8 cellular contexts compared by ENCODE assay signal in the genomic region with DNA sequence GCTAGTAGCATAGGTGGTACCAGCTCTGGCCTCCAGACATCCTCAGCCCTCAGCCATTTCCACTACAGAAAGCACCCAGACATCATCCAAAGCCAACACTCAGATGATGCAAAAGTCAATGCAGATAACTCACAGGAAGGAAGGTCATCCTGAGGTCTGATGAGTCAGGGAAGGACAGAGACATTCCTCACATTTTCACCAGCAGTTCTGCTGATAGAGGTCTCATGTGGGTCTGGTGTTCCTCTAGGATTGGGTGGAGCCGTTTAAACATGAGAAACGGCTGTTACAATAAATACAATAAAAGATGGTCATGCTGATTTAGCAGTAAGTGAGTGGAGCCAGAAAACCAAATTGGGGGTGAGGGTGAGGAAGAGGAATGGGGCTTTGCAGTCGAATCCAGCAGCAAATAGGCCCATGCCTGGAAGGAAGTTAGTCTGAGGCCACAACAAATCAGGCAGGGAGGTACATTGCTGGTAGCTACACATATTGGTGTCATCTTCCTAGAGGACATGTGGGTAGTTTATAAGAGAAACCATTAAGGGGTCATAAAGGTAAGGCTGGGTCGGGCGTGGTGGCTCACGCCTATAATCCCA. TPM values are rescaled to one million over a fixed set of nuclear protein-coding genes. Genes with fewer than 3 reads are reported as not detected.
DNase-seq lines count a peak whose midpoint lies in the region; ATAC-seq, FAIRE-seq and TF ChIP-seq lines count a peak whose summit lies in the region.

No MANE protein-coding gene starts in this region.

- no peak overlapping the region for H3K9ac ChIP-seq in kidney (ENCODE audit: low read length in 2 of 2)

- no peak for TF ChIP-seq CTCF in brain microvascular endothelial cell (IDR thresholded peaks at IDR 0.05; ENCODE audit: low read depth, low read length, missing control alignments)
- TF ChIP-seq CTCF in kidney (IDR thresholded peaks at IDR 0.05; ENCODE audit: borderline replicate concordance, extremely low read depth, insufficient read depth) = no peak

- ATAC-seq in left lobe of liver = peak; percentile 54
- ATAC-seq in GM19328 (IDR thresholded peaks at IDR 0.05; ENCODE audit: unreplicated experiment) = no peak

- H3K27me3 ChIP-seq in brain microvascular endothelial cell (replicated peaks) = no peaks in the 10 kb centered on the region

- no peaks in the 10 kb centered on the region for H3K36me3 ChIP-seq in brain microvascular endothelial cell (replicated peaks)
- no peaks in the 10 kb centered on the region for H3K36me3 ChIP-seq in kidney (ENCODE audit: control insufficient read depth in 1 of 2, insufficient read depth in 2 of 2, low read length in 2 of 2)

- H3K27ac ChIP-seq in brain microvascular endothelial cell (peak overlapping the region; percentile 86), kidney (ENCODE audit: low read depth in 2 of 2, low read length in 2 of 2) (peak overlapping the region in 1 of 2 donors; percentile 14)

- H3K4me3 ChIP-seq in brain microvascular endothelial cell (ENCODE audit: low read depth, low read length) (no peak overlapping the region), kidney (ENCODE audit: low read length in 2 of 2) (no peak overlapping the region)

- H3K4me1 ChIP-seq in kidney (ENCODE audit: control insufficient read depth in 1 of 2, insufficient read depth in 1 of 2, low read depth in 1 of 2, low read length in 2 of 2) = peaks cover 0 to 7% of the 10 kb centered on the region in 2 donors

- FAIRE-seq in kidney (lab: Jason Lieb, UNC) = no peak

- peak; percentile 61 for DNase-seq in 8988T
- DNase-seq in HK-2 (ENCODE audit: unreplicated experiment) = peak; percentile 61
- DNase-seq in brain microvascular endothelial cell = peak; percentile 97
- DNase-seq in left lobe of liver (ENCODE audit: low spot score) = no peak
- no peak for DNase-seq in NK-92 treated with Interleukin-12 subunit alpha and Interleukin-12 subunit beta, amount 100 ng/mL, for 24 hours (lab: John Stamatoyannopoulos, UW)
- DNase-seq in kidney = no peak
- no peak for DNase-seq in activated CD4-positive, alpha-beta T cell treated with anti-CD3 and anti-CD28 coated beads, Interleukin-2, amount 50 U/mL, for 48 hours

- H3K9me3 ChIP-seq in kidney (ENCODE audit: control insufficient read depth in 1 of 2, low read length in 2 of 2) = no peaks in the 10 kb centered on the region

- intact Hi-C loops in kidney (cut with DNase I) = no loop called here

- in situ Hi-C loops in brain microvascular endothelial cell (cut with HindIII; ENCODE audit: low pct_ligation_motif_present, low sequenced_read_pairs) = no loop called here

RNA-seq across cellular contexts. Expression of a gene that starts 33.3 kb away (rescaled TPM):
- 52.8 TPM for total RNA-seq in left lobe of liver
- total RNA-seq in kidney = 216 TPM
- 115 TPM for polyA plus RNA-seq in kidney (ENCODE audit: insufficient read depth, low read depth, low replicate concordance)

Comparison
In these comparisons a context has a peak if more than half of its experiments do, and no peak if none do; other contexts are left out.
1. DNase-seq: peak in 8988T (single experiment), HK-2 (single experiment) and brain microvascular endothelial cell (single experiment); none in left lobe of liver (single experiment), NK-92 treated with Interleukin-12 subunit alpha and Interleukin-12 subunit beta, amount 100 ng/mL, for 24 hours (single experiment), kidney (single experiment) and activated CD4-positive, alpha-beta T cell treated with anti-CD3 and anti-CD28 coated beads, Interleukin-2, amount 50 U/mL, for 48 hours (0 of 2).